8 cellular contexts compared by ENCODE assay signal in the genomic region with DNA sequence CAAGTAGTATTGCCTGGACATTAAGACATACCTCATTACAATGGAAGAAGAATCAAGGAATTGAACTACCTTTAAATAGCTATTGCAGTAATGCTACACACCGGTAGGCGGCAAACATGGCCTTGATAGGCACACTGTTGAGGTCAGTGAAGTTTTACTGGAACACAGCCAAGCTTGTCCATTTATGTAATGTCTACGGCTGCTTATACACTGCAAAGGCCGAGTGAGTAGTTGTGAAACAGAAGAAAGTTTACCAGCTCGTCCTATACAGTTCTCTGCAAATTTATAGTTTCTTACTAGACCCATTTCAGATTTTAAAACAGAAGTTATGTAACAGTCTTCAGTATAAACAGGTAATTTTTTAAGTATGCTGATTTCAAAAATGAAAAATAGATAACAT. TPM values are rescaled to one million over a fixed set of nuclear protein-coding genes. Genes with fewer than 3 reads are reported as not detected.
DNase-seq lines count a peak whose midpoint lies in the region; ATAC-seq and TF ChIP-seq lines count a peak whose summit lies in the region.

No MANE protein-coding gene starts in this region.

- ATAC-seq in mucosa of descending colon (peak; percentile 97), GM18909 (IDR thresholded peaks at IDR 0.05; ENCODE audit: poor library complexity, unreplicated experiment) (no peak)

- H3K9me3 ChIP-seq in HUES48 (ENCODE audit: control insufficient read depth, insufficient read depth, low read length): no peaks in the 10 kb centered on the region
- no peaks in the 10 kb centered on the region for H3K9me3 ChIP-seq in SJCRH30 (replicated peaks)
- no peaks in the 10 kb centered on the region for H3K9me3 ChIP-seq in mucosa of descending colon

- H3K36me3 ChIP-seq in HUES48 (ENCODE audit: control insufficient read depth, insufficient read depth, low read length) (peaks cover 47% of the 10 kb centered on the region), SJCRH30 (peaks cover 30% of the 10 kb centered on the region), mucosa of descending colon (ENCODE audit: low read depth) (no peaks in the 10 kb centered on the region)

- H3K27ac ChIP-seq in HUES48 (ENCODE audit: low read depth, low read length) (peak overlapping the region; percentile 85), SJCRH30 (no peak overlapping the region)

- H3K9ac ChIP-seq in HUES48 (ENCODE audit: low read depth, low read length): no peak overlapping the region

- H3K4me3 ChIP-seq in HUES48 (ENCODE audit: low read depth, low read length) (0 out of 2 replicates have a peak overlapping the region, but pooled peaks have one; percentile 12), SJCRH30 (no peak overlapping the region), mucosa of descending colon (no peak overlapping the region)

- peaks cover 27% of the 10 kb centered on the region for H3K4me1 ChIP-seq in HUES48 (ENCODE audit: control insufficient read depth, insufficient read depth, low read length)
- H3K4me1 ChIP-seq in SJCRH30: no peaks in the 10 kb centered on the region
- peaks cover 8% of the 10 kb centered on the region for H3K4me1 ChIP-seq in mucosa of descending colon (ENCODE audit: low read depth)

- TF ChIP-seq CTCF in mucosa of descending colon (IDR thresholded peaks at IDR 0.05): peak; percentile 57

- intact Hi-C loops in mucosa of descending colon (cut with DNase I, micrococcal nuclease): no loop called here

- H3K27me3 ChIP-seq in HUES48 (ENCODE audit: control insufficient read depth, insufficient read depth, low read length) (no peaks in the 10 kb centered on the region), SJCRH30 (no peaks in the 10 kb centered on the region)

- DNase-seq in SIG-M5 treated with dmso at 0.1 percent for 504 hours (lab: John Stamatoyannopoulos, UW; ENCODE audit: unreplicated experiment) (peak; percentile 61), SIG-M5 (lab: John Stamatoyannopoulos, UW) (no peak), SJCRH30 (peak; percentile 9 to 55), erythroblast (lab: John Stamatoyannopoulos, UW) (peak; percentile 93 to 94), mucosa of descending colon (peak in 2 of 3 donors; percentile 48 to 94)
- no peak for DNase-seq in activated CD8-positive, alpha-beta memory T cell treated with anti-CD3 and anti-CD28 coated beads for 24 hours

- no peak for TF ChIP-seq POLR2A in erythroblast (IDR thresholded peaks at IDR 0.05; ENCODE audit: low read length)

RNA-seq across cellular contexts. Expression of a gene that starts 38.8 kb away (rescaled TPM):
- 51.8 and 53.4 TPM in 2 replicates for total RNA-seq in SJCRH30 (2014; rRNA removed; shearing (Covaris generic))
- total RNA-seq in mucosa of descending colon: 100 to 1,000 TPM in 1 of 3 donors, 10 to 100 TPM in 2; 79.6 to 109 (median 81.3) TPM

Comparison
In these comparisons a context has a peak if more than half of its experiments do, and no peak if none do; other contexts are left out.
1. DNase-seq: peak in SIG-M5 treated with dmso at 0.1 percent for 504 hours (single experiment), SJCRH30 (2 of 2), erythroblast (2 of 2) and mucosa of descending colon (2 of 3); none in SIG-M5 (single experiment) and activated CD8-positive, alpha-beta memory T cell treated with anti-CD3 and anti-CD28 coated beads for 24 hours (single experiment).